In the genomic region with DNA sequence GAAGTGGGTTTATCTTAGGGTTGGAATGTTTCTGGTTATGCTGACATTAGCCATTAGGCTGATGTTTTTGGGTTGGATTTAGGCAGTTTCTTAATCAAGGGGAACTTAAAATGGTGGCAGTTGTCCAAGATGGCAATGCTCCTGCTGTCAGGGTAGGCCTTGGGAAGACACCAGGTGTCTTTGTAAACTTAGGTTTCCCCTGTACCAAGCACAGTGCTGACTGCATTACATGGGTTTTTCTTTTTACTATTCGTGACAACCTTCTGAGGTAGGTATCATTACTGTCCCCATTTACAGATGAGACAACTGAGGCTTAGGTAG, we compare ENCODE assay signal across 8 cellular contexts. TPM values are rescaled to one million over a fixed set of nuclear protein-coding genes. Genes with fewer than 3 reads are reported as not detected.
DNase-seq lines count a peak whose midpoint lies in the region; ATAC-seq lines count a peak whose summit lies in the region.

No MANE protein-coding gene starts in this region.

- H4K8ac ChIP-seq in trophoblast cell (ENCODE audit: low read depth, low read length): peak overlapping the region; percentile 72

- H3K4ac ChIP-seq in trophoblast cell (ENCODE audit: low read depth, low read length): no peak overlapping the region

- no peak overlapping the region for H3K4me3 ChIP-seq in trophoblast cell (ENCODE audit: low read depth, low read length)

- peaks cover 7% of the 10 kb centered on the region for H3K79me1 ChIP-seq in trophoblast cell (ENCODE audit: low read length)

- WGBS in trophoblast cell (ENCODE audit: extremely low coverage, insufficient coverage, insufficient read length): no CpG with 5 or more reads among the region's 1 CpG

- no peak overlapping the region for H3K23ac ChIP-seq in trophoblast cell (ENCODE audit: low read length)

- H2AFZ ChIP-seq in trophoblast cell (ENCODE audit: insufficient read depth, low read length, poor library complexity): peak overlapping the region; percentile 8

- H3K14ac ChIP-seq in trophoblast cell (ENCODE audit: low read length): no peak overlapping the region

- H3K79me2 ChIP-seq in trophoblast cell (ENCODE audit: control insufficient read depth, insufficient read depth, low read length, poor library complexity): peaks cover 7% of the 10 kb centered on the region

- no peak overlapping the region for H2BK120ac ChIP-seq in trophoblast cell (ENCODE audit: insufficient read depth, low read length, poor library complexity)

- H2AK5ac ChIP-seq in trophoblast cell (ENCODE audit: low read length): no peak overlapping the region

- no peak overlapping the region for H3K18ac ChIP-seq in trophoblast cell (ENCODE audit: low read length)

- no peak overlapping the region for H2BK5ac ChIP-seq in trophoblast cell (ENCODE audit: low read depth, low read length, poor library complexity)

- DNase-seq in trophoblast cell (no peak), NCI-H2171 (lab: John Stamatoyannopoulos, UW) (no peak), T1000 (lab: John Stamatoyannopoulos, UW) (no peak), NCI-H1694 treated with DMSO at 0.1 percent for 48 hours (lab: John Stamatoyannopoulos, UW) (no peak)
- no peak for DNase-seq in activated effector memory CD4-positive, alpha-beta T cell treated with anti-CD3 and anti-CD28 coated beads, Interleukin-2, amount 50 U/mL, for 16 hours

- H3K4me1 ChIP-seq in trophoblast cell (ENCODE audit: control insufficient read depth in 1 of 2, insufficient read depth in 2 of 2, low read length in 2 of 2): peaks cover 3 to 8% of the 10 kb centered on the region in 2 experiments

- peak overlapping the region; percentile 37 for H3K4me2 ChIP-seq in trophoblast cell (ENCODE audit: low read length)

- H2BK12ac ChIP-seq in trophoblast cell (ENCODE audit: low read length): peak overlapping the region; percentile 10

- H3K9me3 ChIP-seq in trophoblast cell (ENCODE audit: insufficient read depth, low read depth, low read length): no peaks in the 10 kb centered on the region

- no peak overlapping the region for H4K12ac ChIP-seq in trophoblast cell (ENCODE audit: low read depth, low read length)

- H3K9ac ChIP-seq in trophoblast cell (ENCODE audit: low read length): no peak overlapping the region

- H3K27ac ChIP-seq in cingulate gyrus (ENCODE audit: low read depth, low read length) (peak overlapping the region; percentile 88), trophoblast cell (ENCODE audit: low read depth, low read length) (no peak overlapping the region)

- peak; percentile 10 for ATAC-seq in GM19023 (IDR thresholded peaks at IDR 0.05; ENCODE audit: unreplicated experiment)
- ATAC-seq in HG03432 (IDR thresholded peaks at IDR 0.05; ENCODE audit: unreplicated experiment): peak; percentile 23

- H3K27me3 ChIP-seq in trophoblast cell (ENCODE audit: insufficient read depth, low read length): no peaks in the 10 kb centered on the region

- H4K91ac ChIP-seq in trophoblast cell (ENCODE audit: low read depth, low read length): peak overlapping the region; percentile 59

- no peaks in the 10 kb centered on the region for H3K36me3 ChIP-seq in trophoblast cell (ENCODE audit: control insufficient read depth in 1 of 2, insufficient read depth in 2 of 2, low read length in 2 of 2)

RNA-seq across cellular contexts. Expression of a gene that starts 0.5 kb away (rescaled TPM):
- 22.2 and 23.6 TPM in 2 replicates for polyA plus RNA-seq in trophoblast cell (2013)

RNA-seq across cellular contexts. Expression of a gene that starts 56.7 kb away (rescaled TPM):
- polyA plus RNA-seq in trophoblast cell (2013): under 0.01 TPM in 1 of 2 replicates, not detected in the other
